In the genomic region with DNA sequence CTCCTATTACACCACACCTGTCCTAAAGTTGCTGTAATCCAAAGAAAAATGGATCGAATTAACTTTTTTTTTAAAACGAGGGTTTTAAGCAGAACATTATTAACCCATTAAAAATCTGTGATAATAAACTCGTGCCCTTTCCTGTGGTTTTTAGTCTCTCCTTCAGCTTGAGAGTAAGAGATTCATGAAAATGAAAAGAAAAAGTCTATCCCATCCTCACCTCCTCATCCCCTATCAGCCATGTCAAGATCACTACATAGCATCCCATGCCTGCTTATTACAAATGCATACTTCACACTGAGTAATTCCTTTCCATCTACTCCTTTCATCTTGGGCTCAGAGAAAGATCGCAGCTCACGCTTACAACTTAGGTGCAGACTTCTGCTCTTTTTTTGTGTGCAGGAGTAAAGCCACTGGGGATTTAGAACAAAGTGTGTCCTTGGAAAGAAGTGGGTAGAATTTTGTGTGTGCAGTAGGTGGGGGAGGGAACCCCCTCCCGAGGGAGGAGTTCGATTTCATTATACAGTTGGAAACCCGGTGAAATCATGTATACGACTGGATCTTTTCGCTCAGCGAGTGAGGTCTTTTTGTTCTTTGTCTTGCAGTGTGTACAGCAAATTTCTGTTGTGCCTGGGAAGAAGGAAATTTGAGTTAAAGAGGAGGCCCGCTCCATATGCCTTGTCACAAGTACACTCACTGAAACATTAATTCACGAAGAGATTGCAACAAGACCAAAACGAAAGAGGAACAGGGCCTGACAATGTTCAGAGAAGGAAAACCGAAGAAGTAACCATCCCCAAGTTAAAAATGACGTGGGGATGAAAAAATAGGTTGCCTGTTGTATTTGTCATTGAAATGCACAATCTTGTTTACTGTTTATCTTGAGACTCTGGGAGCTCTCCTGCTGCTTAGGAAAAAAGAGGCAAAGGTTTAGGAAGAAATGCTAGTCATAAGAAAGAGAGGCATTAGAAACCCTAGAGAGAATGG, we compare ENCODE assay signal across 8 cellular contexts.
DNase-seq lines count a peak whose midpoint lies in the region; ATAC-seq, FAIRE-seq and TF ChIP-seq lines count a peak whose summit lies in the region.

No MANE protein-coding gene starts in this region.

- H3K4me3 ChIP-seq in HUES64 (ENCODE audit: low read length) (peak overlapping the region; percentile 27), right lobe of liver (no peak overlapping the region)

- H3K36me3 Mint-ChIP-seq in activated CD4-positive, alpha-beta memory T cell treated with anti-CD3 and anti-CD28 coated beads for 36 hours: no peaks in the 10 kb centered on the region

- FAIRE-seq in GM19239 (lab: Jason Lieb, UNC): peak; percentile 89

- H3K27ac ChIP-seq in HUES64 (ENCODE audit: low read depth, low read length) (peak overlapping the region; percentile 95), right lobe of liver (peak overlapping the region; percentile 84 to 97 (median 97))

- peak overlapping the region; percentile 74 for H3K27ac Mint-ChIP-seq in activated CD4-positive, alpha-beta memory T cell treated with anti-CD3 and anti-CD28 coated beads for 36 hours

- H3K9me3 ChIP-seq in HUES64 (ENCODE audit: insufficient read depth, low read depth, low read length) (no peaks in the 10 kb centered on the region), right lobe of liver (no peaks in the 10 kb centered on the region)

- DNase-seq in AML-193 (lab: John Stamatoyannopoulos, UW) (peak; percentile 57 to 71), GM19239 (ENCODE audit: insufficient read length, low spot score) (no peak), right lobe of liver (no peak), NCI-H2029 treated with DMSO at 0.1 percent for 48 hours (lab: John Stamatoyannopoulos, UW) (no peak), inferior parietal cortex (ENCODE audit: extremely low spot score) (no peak)
- DNase-seq in activated CD4-positive, alpha-beta memory T cell treated with anti-CD3 and anti-CD28 coated beads for 36 hours: peak; percentile 24
- DNase-seq in NK-92 treated with Interleukin-12 subunit alpha and Interleukin-12 subunit beta, amount 100 ng/mL, for 24 hours (lab: John Stamatoyannopoulos, UW): no peak

- intact Hi-C loops in activated CD4-positive, alpha-beta memory T cell treated with anti-CD3 and anti-CD28 coated beads for 36 hours (cut with micrococcal nuclease): loop anchor here (1.0 kb wide), 2 partner anchors 19 to 32 kb away; no protein-coding TSS in a partner anchor
- intact Hi-C loops in right lobe of liver (cut with DNase I): no loop called here

- 21% methylated on average over 15 of the region's 16 CpGs for WGBS in HUES64
- 33% methylated on average over 16 of the region's 16 CpGs for WGBS in right lobe of liver (ENCODE audit: insufficient coverage, low coverage, low lambda C conversion rate, missing lambda C conversion rate)

- no peak for ATAC-seq in right lobe of liver

- H3K27me3 ChIP-seq in HUES64 (ENCODE audit: insufficient read depth, low read length) (no peaks in the 10 kb centered on the region), right lobe of liver (no peaks in the 10 kb centered on the region)

- no peaks in the 10 kb centered on the region for H3K9me3 Mint-ChIP-seq in activated CD4-positive, alpha-beta memory T cell treated with anti-CD3 and anti-CD28 coated beads for 36 hours

- CTCF ChIA-PET in activated CD4-positive, alpha-beta memory T cell treated with anti-CD3 and anti-CD28 coated beads for 36 hours (lab: Charles Lee): interaction anchor here (0.6 to 1.1 kb wide), 2 partner anchors 99 to 199 kb away, joined by 3 read pairs; no protein-coding TSS in a partner anchor

- H3K27me3 Mint-ChIP-seq in activated CD4-positive, alpha-beta memory T cell treated with anti-CD3 and anti-CD28 coated beads for 36 hours: no peaks in the 10 kb centered on the region

- POLR2A ChIA-PET in activated CD4-positive, alpha-beta memory T cell treated with anti-CD3 and anti-CD28 coated beads for 36 hours (lab: Charles Lee): interaction anchor here (1.0 to 1.6 kb wide), 4 partner anchors 10 to 198 kb away, joined by 3 to 4 read pairs (median 4); no protein-coding TSS in a partner anchor

- TF ChIP-seq CTCF in right lobe of liver (IDR thresholded peaks at IDR 0.05): no peak

- H3K36me3 ChIP-seq in HUES64 (ENCODE audit: insufficient read depth, low read length) (no peaks in the 10 kb centered on the region), right lobe of liver (no peaks in the 10 kb centered on the region)

- TF ChIP-seq POLR2A in right lobe of liver (IDR thresholded peaks at IDR 0.05): no peak

- peak overlapping the region; percentile 66 for H3K9ac ChIP-seq in HUES64 (ENCODE audit: low read depth, low read length)

- H3K4me3 Mint-ChIP-seq in activated CD4-positive, alpha-beta memory T cell treated with anti-CD3 and anti-CD28 coated beads for 36 hours: peak overlapping the region; percentile 75

- peaks cover 38% of the 10 kb centered on the region for H3K4me1 Mint-ChIP-seq in activated CD4-positive, alpha-beta memory T cell treated with anti-CD3 and anti-CD28 coated beads for 36 hours (ENCODE audit: low read depth)

- H3K4me1 ChIP-seq in HUES64 (ENCODE audit: insufficient read depth, low read length): peaks cover 66% of the 10 kb centered on the region
- peaks cover 0 to 30% (median 6%) of the 10 kb centered on the region in 4 donors for H3K4me1 ChIP-seq in right lobe of liver

Comparison
In these comparisons a context has a peak if more than half of its experiments do, and no peak if none do; other contexts are left out.
1. DNase-seq: peak in AML-193 (2 of 2) and activated CD4-positive, alpha-beta memory T cell treated with anti-CD3 and anti-CD28 coated beads for 36 hours (single experiment); none in GM19239 (single experiment), right lobe of liver (0 of 3), NCI-H2029 treated with DMSO at 0.1 percent for 48 hours (single experiment), NK-92 treated with Interleukin-12 subunit alpha and Interleukin-12 subunit beta, amount 100 ng/mL, for 24 hours (single experiment) and inferior parietal cortex (single experiment).